7 cellular contexts compared by ENCODE assay signal in genomic region chr19:1875265-1875645, GRCh38. TPM values are rescaled to one million over a fixed set of nuclear protein-coding genes. Genes with fewer than 3 reads are reported as not detected.
DNase-seq lines count a peak whose midpoint lies in the region; ATAC-seq, FAIRE-seq and TF ChIP-seq lines count a peak whose summit lies in the region.
"Not testable (repeated sequence)": the region's sequence is repeated elsewhere in the genome, so short reads cannot be mapped to it uniquely, and the experiment has no call there.

No MANE protein-coding gene starts in this region.

- H3K9me3 ChIP-seq in mononuclear cell (ENCODE audit: low read depth, low read length); skeletal muscle satellite cell (replicated peaks; ENCODE audit: low read length): not testable (repeated sequence)

- not testable (repeated sequence) for TF ChIP-seq CTCF in bronchial epithelial cell (IDR thresholded peaks at IDR 0.05; ENCODE audit: insufficient read depth, low read length, severe bottlenecking); glutamatergic neuron (IDR thresholded peaks at IDR 0.05; ENCODE audit: partially characterized antibody, unreplicated experiment)

- H3K27me3 Mint-ChIP-seq in activated CD4-positive, alpha-beta memory T cell treated with anti-CD3 and anti-CD28 coated beads for 36 hours; glutamatergic neuron (ENCODE audit: unreplicated experiment): not testable (repeated sequence)

- not testable (repeated sequence) for H3K36me3 ChIP-seq in bronchial epithelial cell (ENCODE audit: control insufficient read depth, insufficient read depth, low read length); skeletal muscle satellite cell (ENCODE audit: insufficient read depth, low read length)

- H3K4me3 Mint-ChIP-seq in activated CD4-positive, alpha-beta memory T cell treated with anti-CD3 and anti-CD28 coated beads for 36 hours: peak overlapping the region; percentile 99
- H3K4me3 Mint-ChIP-seq in glutamatergic neuron (ENCODE audit: unreplicated experiment): peak overlapping the region; percentile 96

- H3K4me1 ChIP-seq in mononuclear cell (ENCODE audit: insufficient read depth, low read length) (peaks cover 32% of the 10 kb centered on the region), skeletal muscle satellite cell (ENCODE audit: control insufficient read depth, insufficient read depth, low read length) (peaks cover 25% of the 10 kb centered on the region)

- peak; percentile 3 for ATAC-seq in GM18498 (IDR thresholded peaks at IDR 0.05; ENCODE audit: unreplicated experiment)

- H3K4me2 ChIP-seq in skeletal muscle satellite cell (ENCODE audit: low read length): peak overlapping the region; percentile 95

- not testable (repeated sequence) for H3K27me3 ChIP-seq in bronchial epithelial cell (ENCODE audit: control insufficient read depth, insufficient read depth, low read length); mononuclear cell (ENCODE audit: insufficient read depth, low read length); skeletal muscle satellite cell (ENCODE audit: control insufficient read depth, insufficient read depth, low read length)

- peak; percentile 58 for FAIRE-seq in bronchial epithelial cell (lab: Jason Lieb, UNC)

- H3K9ac ChIP-seq in skeletal muscle satellite cell (ENCODE audit: low read depth, low read length): peak overlapping the region; percentile 97

- H3K27ac Mint-ChIP-seq in activated CD4-positive, alpha-beta memory T cell treated with anti-CD3 and anti-CD28 coated beads for 36 hours: peak overlapping the region; percentile 97
- H3K27ac Mint-ChIP-seq in glutamatergic neuron (ENCODE audit: unreplicated experiment): peak overlapping the region; percentile 70

- CTCF ChIA-PET in activated CD4-positive, alpha-beta memory T cell treated with anti-CD3 and anti-CD28 coated beads for 36 hours (lab: Charles Lee): interaction anchor here (0.9 to 3.4 kb wide), 8 partner anchors 9 to 54 kb away, joined by 3 to 18 read pairs (median 6); partner anchors contain the start of gene ABHD17A

- H3K4me3 ChIP-seq in bronchial epithelial cell (ENCODE audit: low read depth, low read length): peak overlapping the region; percentile 83
- H3K4me3 ChIP-seq in mononuclear cell (ENCODE audit: low read length): peak overlapping the region; percentile 97
- peak overlapping the region; percentile 99 for H3K4me3 ChIP-seq in skeletal muscle satellite cell (ENCODE audit: low read length)

- intact Hi-C loops in activated CD4-positive, alpha-beta memory T cell treated with anti-CD3 and anti-CD28 coated beads for 36 hours (cut with micrococcal nuclease): not testable (repeated sequence)

- not testable (repeated sequence) for H3K9me3 Mint-ChIP-seq in activated CD4-positive, alpha-beta memory T cell treated with anti-CD3 and anti-CD28 coated beads for 36 hours
- peaks cover 12% of the 10 kb centered on the region for H3K9me3 Mint-ChIP-seq in glutamatergic neuron (ENCODE audit: unreplicated experiment)

- POLR2A ChIA-PET in activated CD4-positive, alpha-beta memory T cell treated with anti-CD3 and anti-CD28 coated beads for 36 hours (lab: Charles Lee): interaction anchor here (0.7 to 3.0 kb wide), 7 partner anchors 9 to 465 kb away, joined by 3 to 19 read pairs (median 4); no protein-coding TSS in a partner anchor

- peaks cover 13% of the 10 kb centered on the region for H3K4me1 Mint-ChIP-seq in activated CD4-positive, alpha-beta memory T cell treated with anti-CD3 and anti-CD28 coated beads for 36 hours (ENCODE audit: low read depth)
- H3K4me1 Mint-ChIP-seq in glutamatergic neuron (ENCODE audit: low read depth, unreplicated experiment): peaks cover 15% of the 10 kb centered on the region

- H3K36me3 Mint-ChIP-seq in activated CD4-positive, alpha-beta memory T cell treated with anti-CD3 and anti-CD28 coated beads for 36 hours: peaks cover 23% of the 10 kb centered on the region
- not testable (repeated sequence) for H3K36me3 Mint-ChIP-seq in glutamatergic neuron (ENCODE audit: unreplicated experiment)

- peak; percentile 50 for DNase-seq in NAMALWA (ENCODE audit: low spot score)
- peak; percentile 18 for DNase-seq in activated CD4-positive, alpha-beta memory T cell treated with anti-CD3 and anti-CD28 coated beads for 36 hours
- not testable (repeated sequence) for DNase-seq in bronchial epithelial cell (ENCODE audit: low read depth); glutamatergic neuron

RNA-seq across cellular contexts. Expression of gene ABHD17A, which starts 10.0 kb away (rescaled TPM):
- 100 to 1,000 TPM; 108 to 110 TPM for total RNA-seq in activated CD4-positive, alpha-beta memory T cell treated with anti-CD3 and anti-CD28 coated beads for 36 hours
- total RNA-seq in bronchial epithelial cell: 48.4 and 71.0 TPM in 2 replicates
- total RNA-seq in glutamatergic neuron (ENCODE audit: unreplicated experiment): 75.1 TPM
- 97.8 TPM for total RNA-seq in mononuclear cell
- total RNA-seq in skeletal muscle satellite cell (2012; rRNA removed): 61.8 and 64.4 TPM in 2 replicates

RNA-seq across cellular contexts. Expression of gene KLF16, which starts 11.9 kb away (rescaled TPM):
- total RNA-seq in activated CD4-positive, alpha-beta memory T cell treated with anti-CD3 and anti-CD28 coated beads for 36 hours: 10 to 100 TPM; 23.3 to 24.2 TPM
- total RNA-seq in bronchial epithelial cell (5.3 and 6.4 TPM in 2 replicates), glutamatergic neuron (ENCODE audit: unreplicated experiment) (30.6 TPM), mononuclear cell (12.4 TPM)
- 12.9 and 13.2 TPM in 2 replicates for total RNA-seq in skeletal muscle satellite cell (2012; rRNA removed)

RNA-seq across cellular contexts. Expression of gene REXO1, which starts 27.0 kb away (rescaled TPM):
- total RNA-seq in activated CD4-positive, alpha-beta memory T cell treated with anti-CD3 and anti-CD28 coated beads for 36 hours: 10 to 100 TPM; 41.9 to 45.3 TPM
- total RNA-seq in bronchial epithelial cell (2.4 and 3.8 TPM in 2 replicates), glutamatergic neuron (ENCODE audit: unreplicated experiment) (65.7 TPM), mononuclear cell (66.2 TPM)
- 10.7 and 13.7 TPM in 2 replicates for total RNA-seq in skeletal muscle satellite cell (2012; rRNA removed)

RNA-seq across cellular contexts. Expression of gene ADAT3, which starts 29.9 kb away (rescaled TPM):
- total RNA-seq in activated CD4-positive, alpha-beta memory T cell treated with anti-CD3 and anti-CD28 coated beads for 36 hours: 1 to 10 TPM; 5.7 to 5.8 TPM
- total RNA-seq in bronchial epithelial cell (0.79 and 1.9 TPM in 2 replicates), glutamatergic neuron (ENCODE audit: unreplicated experiment) (10.9 TPM), mononuclear cell (2.9 TPM)
- total RNA-seq in skeletal muscle satellite cell (2012; rRNA removed): 3.3 and 3.5 TPM in 2 replicates

RNA-seq across cellular contexts. Expression of gene SCAMP4, which starts 29.9 kb away (rescaled TPM):
- total RNA-seq in activated CD4-positive, alpha-beta memory T cell treated with anti-CD3 and anti-CD28 coated beads for 36 hours: 10 to 100 TPM; 24.2 to 28.4 TPM
- total RNA-seq in bronchial epithelial cell: 14.2 and 15.4 TPM in 2 replicates
- total RNA-seq in glutamatergic neuron (ENCODE audit: unreplicated experiment): 66.3 TPM
- total RNA-seq in mononuclear cell: 20.1 TPM
- total RNA-seq in skeletal muscle satellite cell (2012; rRNA removed): 45.2 and 65.9 TPM in 2 replicates
